In the genomic region with DNA sequence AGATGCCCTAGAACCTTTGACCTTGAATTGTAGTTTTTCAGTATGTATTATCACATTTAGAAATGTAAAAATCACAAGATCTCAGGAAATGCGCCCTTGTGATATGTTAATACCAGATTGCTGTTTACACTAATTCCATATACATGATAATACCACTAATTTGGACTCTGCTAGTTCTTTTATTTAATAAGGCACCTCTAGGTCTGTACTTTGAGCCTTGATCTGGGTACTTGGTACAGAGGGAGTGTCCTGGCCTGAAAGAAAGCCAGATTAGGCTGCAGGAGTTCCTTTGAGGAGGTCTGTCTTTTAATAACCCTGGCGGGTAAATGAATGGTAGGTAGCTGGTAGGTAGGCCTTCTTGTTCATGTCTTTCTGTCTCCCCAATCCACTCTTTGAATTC, we compare ENCODE assay signal across 18 cellular contexts.
"Had no signal": no experiment of that assay in that cellular context is flagged by ENCODE, and none has a peak within 500 bp of the region (broad histone marks: within the 10 kb centered on the region; RNA-seq: fewer than 3 reads in every experiment).

No MANE protein-coding gene starts in this region.

- H3K9me3 ChIP-seq: tibial nerve, vagina had no signal

- DNase-seq: activated CD4-positive, alpha-beta memory T cell treated with anti-CD3 and anti-CD28 coated beads, Interleukin-2, amount 10 ng/mL, durations not matched to agents 7 days and 5 days; activated CD4-positive, alpha-beta T cell treated with anti-CD3 and anti-CD28 coated beads for 48 hours; activated CD4-positive, CD25-positive, alpha-beta regulatory T cell; activated CD8-positive, alpha-beta memory T cell treated with anti-CD3 and anti-CD28 coated beads, Interleukin-2, amount 10 ng/mL, durations not matched to agents 7 days and 5 days; activated naive CD4-positive, alpha-beta T cell; activated naive CD8-positive, alpha-beta T cell treated with anti-CD3 and anti-CD28 coated beads for 36 hours; amygdala; dorsolateral prefrontal cortex; foreskin keratinocyte; mesendoderm; nephron progenitor cell; stimulated activated naive CD8-positive, alpha-beta T cell treated with anti-CD3 and anti-CD28 coated beads, Interleukin-15, Interleukin-2, amounts not matched to agents 100 U/mL and 50 U/mL, for 24 hours; T-cell had no signal

- FAIRE-seq: keratinocyte had no signal

- H3K4me2 ChIP-seq: hepatocyte had no signal

- H2AFZ ChIP-seq: hepatocyte had no signal

- H3K4me1 ChIP-seq: foreskin keratinocyte, tibial nerve, vagina had no signal

- H3K79me2 ChIP-seq: hepatocyte had no signal

- H3K27me3 ChIP-seq: dorsolateral prefrontal cortex, foreskin keratinocyte, hepatocyte, tibial nerve, vagina had no signal

- H3K27ac ChIP-seq: dorsolateral prefrontal cortex, foreskin keratinocyte, hepatocyte, vagina had no signal

- ATAC-seq: activated CD8-positive, alpha-beta memory T cell treated with anti-CD3 and anti-CD28 coated beads, Interleukin-2, amount 10 ng/mL, durations not matched to agents 7 days and 5 days; activated T-helper 17 cell treated with anti-CD3 and anti-CD28 coated beads, Interleukin-2, amount 50 U/mL, for 72 hours; foreskin keratinocyte; stimulated activated naive CD8-positive, alpha-beta T cell treated with anti-CD3 and anti-CD28 coated beads, Interleukin-15, Interleukin-2, amounts not matched to agents 100 U/mL and 50 U/mL, for 24 hours; T-cell had no signal

- H3K4me3 ChIP-seq: dorsolateral prefrontal cortex, hepatocyte, tibial nerve, vagina had no signal
